1 cellular context compared by ENCODE assay signal in genomic region chr5:13307480-13307879, GRCh38.
TF ChIP-seq lines count a peak whose summit lies in the region.

No MANE protein-coding gene starts in this region.

TF ChIP-seq in GM23338, 12 proteins besides CTCF, POLR2A, EP300 and RAD21 (continued from another document):
- no peak for TF ChIP-seq ZNF462 (CRISPR knock-in tag; IDR thresholded peaks at IDR 0.05)
- TF ChIP-seq ETS1 (IDR thresholded peaks at IDR 0.05), result no peak
- no peak for TF ChIP-seq ZNF331 (CRISPR knock-in tag; IDR thresholded peaks at IDR 0.05; ENCODE audit: low read depth)
- no peak for TF ChIP-seq REST (IDR thresholded peaks at IDR 0.05; ENCODE audit: unreplicated experiment)
- no peak for TF ChIP-seq JUNB (IDR thresholded peaks at IDR 0.05; ENCODE audit: unreplicated experiment)
- no peak for TF ChIP-seq ZNF114 (CRISPR knock-in tag; IDR thresholded peaks at IDR 0.05)
- TF ChIP-seq CREB1 (CRISPR knock-in tag; IDR thresholded peaks at IDR 0.05; ENCODE audit: low read depth), result no peak
TF ChIP-seq in GM23338: peak in this region for 0.
